Comparison of ENCODE assay signal across 23 cellular contexts in genomic region chr18:56382541-56382940, GRCh38.
A peak's percentile ranks its signal among the peaks of the same experiment; 100 is the strongest.
DNase-seq lines count a peak whose midpoint lies in the region; ATAC-seq and TF ChIP-seq lines count a peak whose summit lies in the region.
"Had no signal": no experiment of that assay in that cellular context is flagged by ENCODE, and none has a peak within 500 bp of the region (broad histone marks: within the 10 kb centered on the region; RNA-seq: fewer than 3 reads in every experiment).

No MANE protein-coding gene starts in this region.

- peaks cover 0 to 2% (median under 1%) of the 10 kb centered on the region in 4 donors for H3K4me1 Mint-ChIP-seq in CD4-positive, alpha-beta memory T cell
- H3K4me1 Mint-ChIP-seq in activated CD8-positive, alpha-beta memory T cell treated with anti-CD3 and anti-CD28 coated beads, Interleukin-2, amount 10 ng/mL, durations not matched to agents 7 days and 5 days: no peaks in the 10 kb centered on the region
- H3K4me1 Mint-ChIP-seq: CD4-positive, CD25-positive, alpha-beta regulatory T cell had no signal

- H3K36me3 Mint-ChIP-seq in CD4-positive, alpha-beta memory T cell: no peaks in the 10 kb centered on the region
- no peaks in the 10 kb centered on the region for H3K36me3 Mint-ChIP-seq in activated CD8-positive, alpha-beta memory T cell treated with anti-CD3 and anti-CD28 coated beads, Interleukin-2, amount 10 ng/mL, durations not matched to agents 7 days and 5 days
- H3K36me3 Mint-ChIP-seq: CD4-positive, CD25-positive, alpha-beta regulatory T cell had no signal

- in situ Hi-C loops in astrocyte of the spinal cord (cut with HindIII; ENCODE audit: low sequenced_read_pairs): no loop called here

- H3K36me3 ChIP-seq in thyroid gland: no peaks in the 10 kb centered on the region
- no peaks in the 10 kb centered on the region for H3K36me3 ChIP-seq in CD4-positive, alpha-beta memory T cell (ENCODE audit: insufficient read depth, low read length)
- H3K36me3 ChIP-seq: ascending aorta had no signal

- no peak for TF ChIP-seq CTCF in astrocyte of the spinal cord (IDR thresholded peaks at IDR 0.05; ENCODE audit: low read depth, low read length)
- no peak for TF ChIP-seq CTCF in thyroid gland (IDR thresholded peaks at IDR 0.05)

- TF ChIP-seq POLR2A in thyroid gland (IDR thresholded peaks at IDR 0.05): no peak

- H3K27ac ChIP-seq in thyroid gland: no peak overlapping the region
- no peak overlapping the region for H3K27ac ChIP-seq in CD4-positive, alpha-beta memory T cell (ENCODE audit: low read depth, low read length)
- H3K27ac ChIP-seq: ascending aorta had no signal

- CTCF ChIA-PET in CD4-positive, alpha-beta memory T cell (lab: Charles Lee; ENCODE audit: partially characterized antibody): no interaction called here
- CTCF ChIA-PET in activated CD8-positive, alpha-beta memory T cell treated with anti-CD3 and anti-CD28 coated beads, Interleukin-2, amount 10 ng/mL, durations not matched to agents 7 days and 5 days (lab: Charles Lee): interaction anchor here (1.0 kb wide), 1 partner anchor 13 kb away, joined by 3 read pairs; no protein-coding TSS in a partner anchor

- WGBS in thyroid gland, 2 donors: 18 to 31% methylated on average over 4 of the region's 4 CpGs

- peak; percentile 64 for ATAC-seq in Right ventricle myocardium inferior
- ATAC-seq in activated CD8-positive, alpha-beta memory T cell treated with anti-CD3 and anti-CD28 coated beads, Interleukin-2, amount 10 ng/mL, durations not matched to agents 7 days and 5 days: no peak
- ATAC-seq in HG03439 (IDR thresholded peaks at IDR 0.05; ENCODE audit: unreplicated experiment): no peak
- ATAC-seq: HCT116 had no signal

- H3K27me3 ChIP-seq in thyroid gland: no peaks in the 10 kb centered on the region
- H3K27me3 ChIP-seq in CD4-positive, alpha-beta memory T cell (ENCODE audit: insufficient read depth, low read length): no peaks in the 10 kb centered on the region
- H3K27me3 ChIP-seq: ascending aorta had no signal

- peaks cover 0 to 17% of the 10 kb centered on the region in 2 donors for H3K4me1 ChIP-seq in thyroid gland
- no peaks in the 10 kb centered on the region for H3K4me1 ChIP-seq in CD4-positive, alpha-beta memory T cell (ENCODE audit: insufficient read depth, low read length)
- H3K4me1 ChIP-seq: ascending aorta had no signal

- no peaks in the 10 kb centered on the region for H3K9me3 ChIP-seq in thyroid gland
- H3K9me3 ChIP-seq in CD4-positive, alpha-beta memory T cell (ENCODE audit: control insufficient read depth in 1 of 2, low read length in 2 of 2): no peaks in the 10 kb centered on the region
- H3K9me3 ChIP-seq: ascending aorta had no signal

- H3K27me3 Mint-ChIP-seq in CD4-positive, alpha-beta memory T cell: no peaks in the 10 kb centered on the region
- no peaks in the 10 kb centered on the region for H3K27me3 Mint-ChIP-seq in activated CD8-positive, alpha-beta memory T cell treated with anti-CD3 and anti-CD28 coated beads, Interleukin-2, amount 10 ng/mL, durations not matched to agents 7 days and 5 days
- H3K27me3 Mint-ChIP-seq: CD4-positive, CD25-positive, alpha-beta regulatory T cell had no signal

- intact Hi-C loops in Right ventricle myocardium inferior (cut with DNase I) (no loop called here), cardiac septum (cut with DNase I) (no loop called here), thyroid gland (cut with DNase I) (no loop called here)
- intact Hi-C loops in CD4-positive, alpha-beta memory T cell (cut with micrococcal nuclease): no loop called here

- no peak overlapping the region for H3K27ac Mint-ChIP-seq in CD4-positive, alpha-beta memory T cell
- H3K27ac Mint-ChIP-seq in activated CD8-positive, alpha-beta memory T cell treated with anti-CD3 and anti-CD28 coated beads, Interleukin-2, amount 10 ng/mL, durations not matched to agents 7 days and 5 days: no peak overlapping the region
- H3K27ac Mint-ChIP-seq: nephron had no signal

- no peak overlapping the region for H3K4me3 Mint-ChIP-seq in CD4-positive, alpha-beta memory T cell
- H3K4me3 Mint-ChIP-seq in activated CD8-positive, alpha-beta memory T cell treated with anti-CD3 and anti-CD28 coated beads, Interleukin-2, amount 10 ng/mL, durations not matched to agents 7 days and 5 days: no peak overlapping the region
- H3K4me3 Mint-ChIP-seq: CD4-positive, CD25-positive, alpha-beta regulatory T cell; nephron had no signal

- DNase-seq in Right ventricle myocardium inferior (ENCODE audit: missing footprints) (no peak), cardiac septum (ENCODE audit: low spot score) (no peak), astrocyte of the spinal cord (ENCODE audit: low read depth, low spot score) (peak; percentile 6), inferior parietal cortex (ENCODE audit: extremely low spot score) (peak; percentile 79), thyroid gland (peak; percentile 81 to 83)
- DNase-seq in CD4-positive, alpha-beta memory T cell: no peak
- DNase-seq in activated CD8-positive, alpha-beta memory T cell treated with anti-CD3 and anti-CD28 coated beads, Interleukin-2, amount 10 ng/mL, durations not matched to agents 7 days and 5 days: no peak
- DNase-seq: activated CD4-positive, alpha-beta T cell treated with anti-CD3 and anti-CD28 coated beads for 48 hours; activated CD8-positive, alpha-beta memory T cell treated with anti-CD3 and anti-CD28 coated beads, Interleukin-2, amount 50 U/mL, for 4 hours; activated gamma-delta T cell treated with Interleukin-2 at 50 U/mL for 16 hours; CD4-positive, CD25-positive, alpha-beta regulatory T cell; cortex of kidney; islet precursor cell; KBM-7; mesenchymal stem cell; NCI-H1092 treated with DMSO at 0.1 percent for 48 hours; NCI-H510A treated with DMSO at 0.1 percent for 48 hours; OCI-M1; stimulated activated naive CD4-positive, alpha-beta T cell treated with Interleukin-2 at 50 U/mL for 16 hours had no signal

- H3K9me3 Mint-ChIP-seq in CD4-positive, alpha-beta memory T cell: peaks cover 0 to 9% (median under 1%) of the 10 kb centered on the region in 8 donors
- no peaks in the 10 kb centered on the region for H3K9me3 Mint-ChIP-seq in activated CD8-positive, alpha-beta memory T cell treated with anti-CD3 and anti-CD28 coated beads, Interleukin-2, amount 10 ng/mL, durations not matched to agents 7 days and 5 days (ENCODE audit: low read depth)
- H3K9me3 Mint-ChIP-seq: nephron had no signal

- H3K4me3 ChIP-seq in astrocyte of the spinal cord (ENCODE audit: low read depth, low read length) (no peak overlapping the region), thyroid gland (replicated peaks in 1 of 3) (no peak overlapping the region)
- H3K4me3 ChIP-seq in CD4-positive, alpha-beta memory T cell (ENCODE audit: low read length in 2 of 2): no peak overlapping the region
- H3K4me3 ChIP-seq: ascending aorta had no signal

- POLR2A ChIA-PET in CD4-positive, alpha-beta memory T cell (lab: Charles Lee; ENCODE audit: partially characterized antibody): no interaction called here

Comparison
In these comparisons a context has a peak if more than half of its experiments do, and no peak if none do; other contexts are left out.
1. DNase-seq: peak in astrocyte of the spinal cord (single experiment), inferior parietal cortex (single experiment) and thyroid gland (2 of 2); none in Right ventricle myocardium inferior (single experiment), cardiac septum (single experiment), CD4-positive, alpha-beta memory T cell (0 of 5) and activated CD8-positive, alpha-beta memory T cell treated with anti-CD3 and anti-CD28 coated beads, Interleukin-2, amount 10 ng/mL, durations not matched to agents 7 days and 5 days (single experiment).